Comparison of ENCODE assay signal across 1 cellular context in genomic region chr5:159727167-159727566, GRCh38.
TF ChIP-seq lines count a peak whose summit lies in the region.

No MANE protein-coding gene starts in this region.

TF ChIP-seq in GM23338, 12 proteins besides CTCF, POLR2A, EP300 and RAD21 (continued from another document):
- no peak for TF ChIP-seq ZNF462 (CRISPR knock-in tag; IDR thresholded peaks at IDR 0.05)
- no peak for TF ChIP-seq JUNB (IDR thresholded peaks at IDR 0.05; ENCODE audit: unreplicated experiment)
